ENCODE assay signal across 17 cellular contexts in genomic region chr9:18037981-18038380, GRCh38.
"Had no signal": no experiment of that assay in that cellular context is flagged by ENCODE, and none has a peak within 500 bp of the region (broad histone marks: within the 10 kb centered on the region; RNA-seq: fewer than 3 reads in every experiment).

No MANE protein-coding gene starts in this region.

- H3K27ac Mint-ChIP-seq: naive thymus-derived CD8-positive, alpha-beta T cell; stimulated activated naive B cell treated with anti-CD40 and anti-IgM and Interleukin-4, amounts not matched to agents 10 μg/mL and 1 μg/mL and 100 μg/mL, for 72 hours; type B pancreatic cell had no signal

- FAIRE-seq: colon, urothelium cell line had no signal

- ATAC-seq: foreskin keratinocyte; left colon; naive thymus-derived CD8-positive, alpha-beta T cell; psoas muscle; sciatic nerve; stimulated activated naive B cell treated with anti-CD40 and anti-IgM and Interleukin-4, amounts not matched to agents 10 μg/mL and 1 μg/mL and 100 μg/mL, for 72 hours had no signal

- H3K36me3 ChIP-seq: neutrophil, spleen, stomach had no signal

- DNase-seq: dermis blood vessel endothelial cell; foreskin keratinocyte; left colon; naive thymus-derived CD8-positive, alpha-beta T cell; psoas muscle; retina; spleen; stimulated activated CD4-positive, alpha-beta T cell treated with anti-CD3 and anti-CD28 coated beads, Interleukin-15, amount 100 ng/mL, for 24 hours; stimulated activated CD4-positive, alpha-beta T cell treated with anti-CD3 and anti-CD28 coated beads, Interleukin-1b, Interleukin-23, amount 100 ng/mL, for 48 hours; stimulated activated CD4-positive, alpha-beta T cell treated with anti-CD3 and anti-CD28 coated beads, Interleukin-4, amount 100 ng/mL, for 24 hours; stimulated activated naive B cell treated with anti-CD40 and anti-IgM and Interleukin-4, amounts not matched to agents 10 μg/mL and 1 μg/mL and 100 μg/mL, for 72 hours; stomach had no signal

- H3K27me3 Mint-ChIP-seq: naive thymus-derived CD8-positive, alpha-beta T cell; stimulated activated naive B cell treated with anti-CD40 and anti-IgM and Interleukin-4, amounts not matched to agents 10 μg/mL and 1 μg/mL and 100 μg/mL, for 72 hours; type B pancreatic cell had no signal

- H3K4me1 ChIP-seq: foreskin keratinocyte, psoas muscle, spleen had no signal

- H3K27me3 ChIP-seq: neutrophil, spleen, stomach had no signal

- H3K4me3 Mint-ChIP-seq: naive thymus-derived CD8-positive, alpha-beta T cell; stimulated activated naive B cell treated with anti-CD40 and anti-IgM and Interleukin-4, amounts not matched to agents 10 μg/mL and 1 μg/mL and 100 μg/mL, for 72 hours; type B pancreatic cell had no signal

- H3K9me3 Mint-ChIP-seq: stimulated activated naive B cell treated with anti-CD40 and anti-IgM and Interleukin-4, amounts not matched to agents 10 μg/mL and 1 μg/mL and 100 μg/mL, for 72 hours; type B pancreatic cell had no signal

- H3K27ac ChIP-seq: foreskin keratinocyte, neutrophil, psoas muscle, spleen, stomach had no signal

- H3K36me3 Mint-ChIP-seq: naive thymus-derived CD8-positive, alpha-beta T cell; stimulated activated naive B cell treated with anti-CD40 and anti-IgM and Interleukin-4, amounts not matched to agents 10 μg/mL and 1 μg/mL and 100 μg/mL, for 72 hours; type B pancreatic cell had no signal

- H3K4me1 Mint-ChIP-seq: naive thymus-derived CD8-positive, alpha-beta T cell; stimulated activated naive B cell treated with anti-CD40 and anti-IgM and Interleukin-4, amounts not matched to agents 10 μg/mL and 1 μg/mL and 100 μg/mL, for 72 hours had no signal

- H3K9me3 ChIP-seq: neutrophil, psoas muscle, spleen, stomach had no signal

- H3K4me3 ChIP-seq: psoas muscle, spleen, stomach had no signal
